Comparison of ENCODE assay signal across 18 cellular contexts in genomic region chr5:103668281-103668680, GRCh38.
DNase-seq lines count a peak whose midpoint lies in the region; ATAC-seq, FAIRE-seq and TF ChIP-seq lines count a peak whose summit lies in the region.
"Had no signal": no experiment of that assay in that cellular context is flagged by ENCODE, and none has a peak within 500 bp of the region (broad histone marks: within the 10 kb centered on the region; RNA-seq: fewer than 3 reads in every experiment).

No MANE protein-coding gene starts in this region.

- no peak overlapping the region for H3K27ac ChIP-seq in right lobe of liver
- H3K27ac ChIP-seq in HepG2 (ENCODE audit: extremely low read length, insufficient read depth, low read length) = no peak overlapping the region
- H3K27ac ChIP-seq: A549, C4-2B, HL-60 had no signal

- in situ Hi-C loops in HepG2 (cut with HindIII; ENCODE audit: extremely low pct_ligation_motif_present, low pct_unique_long_range_greater_than_20kb) = no loop called here

- no peak for TF ChIP-seq CTCF in right lobe of liver (IDR thresholded peaks at IDR 0.05)
- no peak for TF ChIP-seq CTCF in HepG2 (CRISPR knock-in tag; IDR thresholded peaks at IDR 0.05)

- no peak for TF ChIP-seq RAD21 in HepG2 (CRISPR knock-in tag; IDR thresholded peaks at IDR 0.05)

- BruUV-seq in HepG2 (replicated peaks; lab: Mats Ljungman, UMichigan) = no TSS peak

- peak; percentile 64 to 93 (median 86) for ATAC-seq in right lobe of liver
- no peak for ATAC-seq in HepG2
- ATAC-seq in GM21786 (IDR thresholded peaks at IDR 0.05; ENCODE audit: unreplicated experiment) = no peak
- ATAC-seq: A549, GM12878, GM23338, K562 had no signal

- H3K9me3 ChIP-seq in right lobe of liver (no peaks in the 10 kb centered on the region), HepG2 (ENCODE audit: low read length) (no peaks in the 10 kb centered on the region)
- H3K9me3 ChIP-seq: A549, BE2C had no signal

- no peaks in the 10 kb centered on the region for H3K36me3 ChIP-seq in right lobe of liver
- no peaks in the 10 kb centered on the region for H3K36me3 ChIP-seq in HepG2 (replicated peaks in 1 of 2; ENCODE audit: control insufficient read depth in 1 of 2, insufficient read depth in 2 of 2, low read length in 2 of 2)
- H3K36me3 ChIP-seq: BE2C had no signal

- TF ChIP-seq POLR2A in right lobe of liver (IDR thresholded peaks at IDR 0.05) (no peak), HepG2 (IDR thresholded peaks at IDR 0.05; ENCODE audit: insufficient read depth in 1 of 2, low read depth in 2 of 2, low read length in 2 of 2) (no peak)

- no peak overlapping the region for H3K4me3 ChIP-seq in right lobe of liver
- no peak overlapping the region for H3K4me3 ChIP-seq in HepG2 (replicated peaks in 1 of 3; ENCODE audit: insufficient read depth in 1 of 3, low read depth in 2 of 3, low read length in 3 of 3)
- H3K4me3 ChIP-seq: A549, GM12878, GM23338, K562 had no signal

- H3K27me3 ChIP-seq in right lobe of liver (no peaks in the 10 kb centered on the region), HepG2 (ENCODE audit: control insufficient read depth in 1 of 2, insufficient read depth in 2 of 2, low read length in 2 of 2) (no peaks in the 10 kb centered on the region)
- H3K27me3 ChIP-seq: BE2C had no signal

- DNase-seq in right lobe of liver = no peak
- DNase-seq in HepG2 (ENCODE audit: low spot score) = no peak
- peak; percentile 75 for DNase-seq in dermis blood vessel endothelial cell
- DNase-seq in glomerular endothelial cell (ENCODE audit: extremely low read depth, low read depth, low spot score) = peak; percentile 65
- no peak for DNase-seq in posterior cingulate gyrus
- no peak for DNase-seq in DMS 273 treated with DMSO at 0.1 percent for 48 hours (lab: John Stamatoyannopoulos, UW)
- DNase-seq: BE2C; CD4-positive, alpha-beta memory T cell; COR-L47; H9 had no signal

- H3K4me1 ChIP-seq in right lobe of liver (no peaks in the 10 kb centered on the region), HepG2 (ENCODE audit: insufficient read depth, low read length) (no peaks in the 10 kb centered on the region)
- H3K4me1 ChIP-seq: BE2C had no signal

- 82% methylated on average over 2 of the region's 3 CpGs for WGBS in right lobe of liver (ENCODE audit: insufficient coverage, low coverage, low lambda C conversion rate, missing lambda C conversion rate)
- 87% methylated on average over 3 of the region's 3 CpGs for WGBS in HepG2 (ENCODE audit: low lambda C conversion rate)

- no peak for FAIRE-seq in HepG2 (lab: Jason Lieb, UNC)
- FAIRE-seq: A549, GM12878, GM18507, K562 had no signal

- H3K79me2 ChIP-seq in HepG2 (ENCODE audit: insufficient read depth, low read length) = no peaks in the 10 kb centered on the region

- CTCF ChIA-PET in HepG2 (lab: Yijun Ruan, JAX; ENCODE audit: low intra/inter-chr PET ratio, low total read pairs) = no interaction called here

- TF ChIP-seq EP300 in HepG2 (IDR thresholded peaks at IDR 0.05; ENCODE audit: low read depth in 2 of 2, low read length in 2 of 2) (no peak), HepG2 (CRISPR knock-in tag; IDR thresholded peaks at IDR 0.05; ENCODE audit: borderline replicate concordance) (no peak)

- no peak overlapping the region for H3K4me2 ChIP-seq in HepG2 (ENCODE audit: low read depth, low read length)
- H3K4me2 ChIP-seq: GM23338 had no signal

- H3K9ac ChIP-seq in HepG2 (ENCODE audit: insufficient read depth, low read depth, low read length) = no peak overlapping the region

- H2AFZ ChIP-seq in HepG2 (ENCODE audit: low read length) = no peak overlapping the region
- H2AFZ ChIP-seq: GM23338 had no signal

- no peaks in the 10 kb centered on the region for H4K20me1 ChIP-seq in HepG2 (ENCODE audit: insufficient read depth, low read length)

- intact Hi-C loops in right lobe of liver (cut with DNase I) (no loop called here), HepG2 (cut with micrococcal nuclease; ENCODE audit: unreplicated experiment) (no loop called here), posterior cingulate gyrus (cut with DNase I) (no loop called here)

- POLR2A ChIA-PET in HepG2 (lab: Yijun Ruan, JAX) = no interaction called here

TF ChIP-seq in HepG2, 621 proteins besides CTCF, POLR2A, EP300 and RAD21:
- no peak for TF ChIP-seq ZNF569 (CRISPR knock-in tag; IDR thresholded peaks at IDR 0.05; ENCODE audit: borderline replicate concordance)
- TF ChIP-seq, protein P1, sequence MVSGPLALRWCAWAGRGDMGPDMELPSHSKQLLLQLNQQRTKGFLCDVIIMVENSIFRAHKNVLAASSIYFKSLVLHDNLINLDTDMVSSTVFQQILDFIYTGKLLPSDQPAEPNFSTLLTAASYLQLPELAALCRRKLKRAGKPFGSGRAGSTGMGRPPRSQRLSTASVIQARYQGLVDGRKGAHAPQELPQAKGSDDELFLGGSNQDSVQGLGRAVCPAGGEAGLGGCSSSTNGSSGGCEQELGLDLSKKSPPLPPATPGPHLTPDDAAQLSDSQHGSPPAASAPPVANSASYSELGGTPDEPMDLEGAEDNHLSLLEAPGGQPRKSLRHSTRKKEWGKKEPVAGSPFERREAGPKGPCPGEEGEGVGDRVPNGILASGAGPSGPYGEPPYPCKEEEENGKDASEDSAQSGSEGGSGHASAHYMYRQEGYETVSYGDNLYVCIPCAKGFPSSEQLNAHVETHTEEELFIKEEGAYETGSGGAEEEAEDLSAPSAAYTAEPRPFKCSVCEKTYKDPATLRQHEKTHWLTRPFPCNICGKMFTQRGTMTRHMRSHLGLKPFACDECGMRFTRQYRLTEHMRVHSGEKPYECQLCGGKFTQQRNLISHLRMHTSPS (CRISPR knock-in tag; IDR thresholded peaks at IDR 0.05; ENCODE audit: low read depth) = no peak
- TF ChIP-seq SETDB1 (CRISPR knock-in tag; IDR thresholded peaks at IDR 0.05; ENCODE audit: borderline replicate concordance) = no peak
- no peak for TF ChIP-seq ZSCAN30 (CRISPR knock-in tag; IDR thresholded peaks at IDR 0.05)
- TF ChIP-seq DNMT3B (CRISPR knock-in tag; conservative IDR thresholded peaks at IDR 0.05) = no peak
- no peak for TF ChIP-seq ATAD3A (CRISPR knock-in tag; IDR thresholded peaks at IDR 0.05)
- no peak for TF ChIP-seq SMARCE1 (IDR thresholded peaks at IDR 0.05; ENCODE audit: borderline replicate concordance)
- no peak for TF ChIP-seq ZNF672 (CRISPR knock-in tag; IDR thresholded peaks at IDR 0.05)
- no peak for TF ChIP-seq KLF13 (CRISPR knock-in tag; IDR thresholded peaks at IDR 0.05)
- TF ChIP-seq, protein P2, sequence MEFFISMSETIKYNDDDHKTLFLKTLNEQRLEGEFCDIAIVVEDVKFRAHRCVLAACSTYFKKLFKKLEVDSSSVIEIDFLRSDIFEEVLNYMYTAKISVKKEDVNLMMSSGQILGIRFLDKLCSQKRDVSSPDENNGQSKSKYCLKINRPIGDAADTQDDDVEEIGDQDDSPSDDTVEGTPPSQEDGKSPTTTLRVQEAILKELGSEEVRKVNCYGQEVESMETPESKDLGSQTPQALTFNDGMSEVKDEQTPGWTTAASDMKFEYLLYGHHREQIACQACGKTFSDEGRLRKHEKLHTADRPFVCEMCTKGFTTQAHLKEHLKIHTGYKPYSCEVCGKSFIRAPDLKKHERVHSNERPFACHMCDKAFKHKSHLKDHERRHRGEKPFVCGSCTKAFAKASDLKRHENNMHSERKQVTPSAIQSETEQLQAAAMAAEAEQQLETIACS (CRISPR knock-in tag; IDR thresholded peaks at IDR 0.05) = no peak
- TF ChIP-seq BRD4 (CRISPR knock-in tag; IDR thresholded peaks at IDR 0.05) = no peak
- TF ChIP-seq ZNF652 (CRISPR knock-in tag; IDR thresholded peaks at IDR 0.05; ENCODE audit: borderline replicate concordance, low read depth) = no peak
- TF ChIP-seq, protein P3, sequence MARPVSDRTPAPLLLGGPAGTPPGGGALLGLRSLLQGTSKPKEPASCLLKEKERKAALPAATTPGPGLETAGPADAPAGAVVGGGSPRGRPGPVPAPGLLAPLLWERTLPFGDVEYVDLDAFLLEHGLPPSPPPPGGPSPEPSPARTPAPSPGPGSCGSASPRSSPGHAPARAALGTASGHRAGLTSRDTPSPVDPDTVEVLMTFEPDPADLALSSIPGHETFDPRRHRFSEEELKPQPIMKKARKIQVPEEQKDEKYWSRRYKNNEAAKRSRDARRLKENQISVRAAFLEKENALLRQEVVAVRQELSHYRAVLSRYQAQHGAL (CRISPR knock-in tag; IDR thresholded peaks at IDR 0.05; ENCODE audit: not compliant biosample characterization) = no peak

Comparison
In these comparisons a context has a peak if more than half of its experiments do, and no peak if none do; other contexts are left out.
1. ATAC-seq: peak in right lobe of liver (4 of 4); none in HepG2 (single experiment) and GM21786 (single experiment).
2. DNase-seq: peak in dermis blood vessel endothelial cell (single experiment) and glomerular endothelial cell (single experiment); none in right lobe of liver (0 of 3), HepG2 (single experiment), posterior cingulate gyrus (0 of 10) and DMS 273 treated with DMSO at 0.1 percent for 48 hours (single experiment).